16 cellular contexts compared by ENCODE assay signal in the genomic region with DNA sequence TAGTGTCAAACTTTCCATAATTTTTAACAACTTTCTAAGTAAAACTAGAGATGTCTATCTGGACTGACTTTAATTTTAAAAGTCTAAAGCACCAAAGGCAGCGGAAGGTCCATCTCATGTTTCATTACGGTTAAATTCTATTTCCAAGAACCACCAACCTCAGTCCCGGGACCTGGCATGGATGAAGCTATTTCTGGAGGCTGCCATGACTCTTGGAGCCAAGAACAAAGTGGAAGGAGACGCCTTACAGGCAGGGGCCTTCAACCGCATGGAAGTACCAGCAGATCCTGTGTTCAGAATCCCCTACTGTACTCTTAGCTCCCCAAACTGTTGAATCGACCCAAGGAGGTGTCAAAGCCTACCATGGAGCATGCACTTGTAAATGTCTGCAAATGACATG.
A peak's percentile ranks its signal among the peaks of the same experiment; 100 is the strongest.
DNase-seq lines count a peak whose midpoint lies in the region; ATAC-seq and TF ChIP-seq lines count a peak whose summit lies in the region.
"Had no signal": no experiment of that assay in that cellular context is flagged by ENCODE, and none has a peak within 500 bp of the region (broad histone marks: within the 10 kb centered on the region; RNA-seq: fewer than 3 reads in every experiment).

No MANE protein-coding gene starts in this region.

- peaks cover 6% of the 10 kb centered on the region for H3K4me1 Mint-ChIP-seq in activated naive CD4-positive, alpha-beta T cell treated with anti-CD3 and anti-CD28 coated beads, Interleukin-2, amount 10 ng/mL, durations not matched to agents 7 days and 5 days

- no peaks in the 10 kb centered on the region for H3K9me3 Mint-ChIP-seq in activated naive CD4-positive, alpha-beta T cell treated with anti-CD3 and anti-CD28 coated beads, Interleukin-2, amount 10 ng/mL, durations not matched to agents 7 days and 5 days
- H3K9me3 Mint-ChIP-seq: GM23338 had no signal

- peak; percentile 56 for ATAC-seq in left ventricle myocardium superior
- ATAC-seq in left cardiac atrium, result no peak
- ATAC-seq in gastrocnemius medialis, result peak; percentile 89 to 93
- no peak for ATAC-seq in thoracic aorta (ENCODE audit: insufficient number of reproducible peaks, low FRiP score, low read depth)
- no peak for ATAC-seq in HG03571 (IDR thresholded peaks at IDR 0.05; ENCODE audit: unreplicated experiment)
- no peak for ATAC-seq in HG02840 (IDR thresholded peaks at IDR 0.05; ENCODE audit: low FRiP score, unreplicated experiment)
- ATAC-seq: GM23338 had no signal

- H3K4me1 ChIP-seq in gastrocnemius medialis (peaks cover 4 to 18% of the 10 kb centered on the region in 2 donors), thoracic aorta (ENCODE audit: control insufficient read depth in 1 of 2, low read depth in 2 of 2) (peaks cover 5 to 35% of the 10 kb centered on the region in 2 donors)

- TF ChIP-seq CTCF in gastrocnemius medialis (IDR thresholded peaks at IDR 0.05 in 4 of 5, conservative IDR thresholded peaks at IDR 0.05 in 1 of 5), result no peak
- TF ChIP-seq CTCF in thoracic aorta (IDR thresholded peaks at IDR 0.05), result no peak

- no peaks in the 10 kb centered on the region for H3K36me3 ChIP-seq in gastrocnemius medialis
- H3K36me3 ChIP-seq in thoracic aorta, result no peaks in the 10 kb centered on the region

- in situ Hi-C loops in gastrocnemius medialis (cut with MboI; ENCODE audit: low sequenced_read_pairs in 4 of 4), result no loop called here

- no peak overlapping the region for H3K4me3 Mint-ChIP-seq in activated naive CD4-positive, alpha-beta T cell treated with anti-CD3 and anti-CD28 coated beads, Interleukin-2, amount 10 ng/mL, durations not matched to agents 7 days and 5 days
- H3K4me3 Mint-ChIP-seq: CD4-positive, CD25-positive, alpha-beta regulatory T cell; GM23338 had no signal

- no peak overlapping the region for H3K27ac Mint-ChIP-seq in activated naive CD4-positive, alpha-beta T cell treated with anti-CD3 and anti-CD28 coated beads, Interleukin-2, amount 10 ng/mL, durations not matched to agents 7 days and 5 days
- H3K27ac Mint-ChIP-seq: GM23338 had no signal

- peaks cover 3% of the 10 kb centered on the region for H3K27me3 Mint-ChIP-seq in activated naive CD4-positive, alpha-beta T cell treated with anti-CD3 and anti-CD28 coated beads, Interleukin-2, amount 10 ng/mL, durations not matched to agents 7 days and 5 days
- H3K27me3 Mint-ChIP-seq: CD4-positive, CD25-positive, alpha-beta regulatory T cell had no signal

- CTCF ChIA-PET in activated naive CD4-positive, alpha-beta T cell treated with anti-CD3 and anti-CD28 coated beads, Interleukin-2, amount 10 ng/mL, durations not matched to agents 7 days and 5 days (lab: Charles Lee), result no interaction called here

- DNase-seq in left ventricle myocardium superior (no peak), left cardiac atrium (no peak), gastrocnemius medialis (peak; percentile 35 to 56), thoracic aorta (ENCODE audit: low spot score) (no peak)
- DNase-seq in activated naive CD4-positive, alpha-beta T cell treated with anti-CD3 and anti-CD28 coated beads, Interleukin-2, amount 10 ng/mL, durations not matched to agents 7 days and 5 days, result no peak
- DNase-seq: AML-193; Calu3; CD4-positive, CD25-positive, alpha-beta regulatory T cell; DMS 273 treated with DMSO at 0.1 percent for 48 hours; H7; IMR-90 had no signal

- H3K27ac ChIP-seq in gastrocnemius medialis, result peak overlapping the region in 2 of 4 donors; percentile 0 to 54
- H3K27ac ChIP-seq in thoracic aorta, result peak overlapping the region; percentile 27 to 65
- H3K27ac ChIP-seq: 22Rv1, BLaER1 had no signal

- intact Hi-C loops in left ventricle myocardium superior (cut with micrococcal nuclease), result no loop called here
- intact Hi-C loops in left cardiac atrium (cut with DNase I), result no loop called here
- intact Hi-C loops in gastrocnemius medialis (cut with DNase I; ENCODE audit: low total_unique reads), result no loop called here

- H3K9me3 ChIP-seq in gastrocnemius medialis, result no peaks in the 10 kb centered on the region
- no peaks in the 10 kb centered on the region for H3K9me3 ChIP-seq in thoracic aorta
- H3K9me3 ChIP-seq: BLaER1 had no signal

- TF ChIP-seq POLR2A in gastrocnemius medialis (IDR thresholded peaks at IDR 0.05), result no peak

- H3K27me3 ChIP-seq in gastrocnemius medialis, result no peaks in the 10 kb centered on the region
- H3K27me3 ChIP-seq in thoracic aorta (replicated peaks; ENCODE audit: insufficient read depth), result no peaks in the 10 kb centered on the region
- H3K27me3 ChIP-seq: BLaER1 had no signal

- peaks cover 21% of the 10 kb centered on the region for H3K36me3 Mint-ChIP-seq in activated naive CD4-positive, alpha-beta T cell treated with anti-CD3 and anti-CD28 coated beads, Interleukin-2, amount 10 ng/mL, durations not matched to agents 7 days and 5 days

- H3K4me3 ChIP-seq in gastrocnemius medialis (no peak overlapping the region), thoracic aorta (peak overlapping the region; percentile 22)
- H3K4me3 ChIP-seq: BLaER1, GM23338 had no signal

Comparison
In these comparisons a context has a peak if more than half of its experiments do, and no peak if none do; other contexts are left out.
1. ATAC-seq: peak in left ventricle myocardium superior (single experiment) and gastrocnemius medialis (2 of 2); none in left cardiac atrium (0 of 2), thoracic aorta (single experiment), HG03571 (single experiment) and HG02840 (single experiment).
2. DNase-seq: peak in gastrocnemius medialis (2 of 2); none in left ventricle myocardium superior (single experiment), left cardiac atrium (single experiment), thoracic aorta (single experiment) and activated naive CD4-positive, alpha-beta T cell treated with anti-CD3 and anti-CD28 coated beads, Interleukin-2, amount 10 ng/mL, durations not matched to agents 7 days and 5 days (single experiment).